ENCODE assay signal across 13 cellular contexts in genomic region chr1:101242331-101243050, GRCh38. TPM values are rescaled to one million over a fixed set of nuclear protein-coding genes. Genes with fewer than 3 reads are reported as not detected.
DNase-seq lines count a peak whose midpoint lies in the region; ATAC-seq and TF ChIP-seq lines count a peak whose summit lies in the region.
"Had no signal": no experiment of that assay in that cellular context is flagged by ENCODE, and none has a peak within 500 bp of the region (broad histone marks: within the 10 kb centered on the region; RNA-seq: fewer than 3 reads in every experiment).

No MANE protein-coding gene starts in this region.

- peaks cover 68% of the 10 kb centered on the region for H3K4me1 Mint-ChIP-seq in activated T-cell treated with anti-CD3 and anti-CD28 coated beads, Interleukin-2, amount 50 U/mL, for 4 hours (ENCODE audit: low read depth)
- H3K4me1 Mint-ChIP-seq in activated CD8-positive, alpha-beta T cell treated with anti-CD3 and anti-CD28 coated beads for 36 hours (ENCODE audit: low read depth): peaks cover 49% of the 10 kb centered on the region
- H3K4me1 Mint-ChIP-seq in progenitor cell of endocrine pancreas (ENCODE audit: low read depth): peaks cover 6% of the 10 kb centered on the region

- H3K9ac ChIP-seq in smooth muscle cell (ENCODE audit: low read depth) (no peak overlapping the region), SK-N-SH (no peak overlapping the region)

- no peak for DNase-seq in activated T-cell treated with anti-CD3 and anti-CD28 coated beads, Interleukin-2, amount 50 U/mL, for 4 hours
- DNase-seq in activated T-cell treated with anti-CD3 and anti-CD28 coated beads, Interleukin-2, amount 50 U/mL, for 1 hour: no peak
- DNase-seq in activated CD8-positive, alpha-beta T cell treated with anti-CD3 and anti-CD28 coated beads for 36 hours: no peak
- DNase-seq in smooth muscle cell (lab: John Stamatoyannopoulos, UW; ENCODE audit: unreplicated experiment) (no peak), progenitor cell of endocrine pancreas (ENCODE audit: low spot score, unreplicated experiment) (no peak), SK-N-SH (no peak)
- DNase-seq: ACHN, DMS79 treated with DMSO at 0.1 percent for 48 hours had no signal

- peaks cover 20% of the 10 kb centered on the region for H3F3A ChIP-seq in smooth muscle cell (ENCODE audit: low read depth)
- H3F3A ChIP-seq in SK-N-SH (replicated peaks; ENCODE audit: insufficient read depth): peaks cover 4% of the 10 kb centered on the region

- no peaks in the 10 kb centered on the region for H3K9me3 ChIP-seq in gastroesophageal sphincter
- no peaks in the 10 kb centered on the region for H3K9me3 ChIP-seq in smooth muscle cell (replicated peaks; ENCODE audit: low read depth)
- no peaks in the 10 kb centered on the region for H3K9me3 ChIP-seq in SK-N-SH
- H3K9me3 ChIP-seq: HAP-1 had no signal

- TF ChIP-seq EP300 in gastroesophageal sphincter (IDR thresholded peaks at IDR 0.05) (no peak), SK-N-SH (IDR thresholded peaks at IDR 0.05; ENCODE audit: borderline replicate concordance in 1 of 2, low read depth in 1 of 2, low read length in 1 of 2) (no peak)

- no peak for TF ChIP-seq POLR2A in gastroesophageal sphincter (IDR thresholded peaks at IDR 0.05)

- no peaks in the 10 kb centered on the region for H3K9me3 Mint-ChIP-seq in activated T-cell treated with anti-CD3 and anti-CD28 coated beads, Interleukin-2, amount 50 U/mL, for 4 hours
- peaks cover 2% of the 10 kb centered on the region for H3K9me3 Mint-ChIP-seq in activated CD8-positive, alpha-beta T cell treated with anti-CD3 and anti-CD28 coated beads for 36 hours
- no peaks in the 10 kb centered on the region for H3K9me3 Mint-ChIP-seq in progenitor cell of endocrine pancreas (ENCODE audit: low read depth)
- H3K9me3 Mint-ChIP-seq: brain, type B pancreatic cell had no signal

- peak overlapping the region; percentile 67 for H3K27ac Mint-ChIP-seq in activated CD8-positive, alpha-beta T cell treated with anti-CD3 and anti-CD28 coated beads for 36 hours
- H3K27ac Mint-ChIP-seq in progenitor cell of endocrine pancreas: no peak overlapping the region
- H3K27ac Mint-ChIP-seq: brain, type B pancreatic cell had no signal

- peaks cover 0 to 20% of the 10 kb centered on the region in 2 donors for H3K36me3 ChIP-seq in gastroesophageal sphincter
- H3K36me3 ChIP-seq in smooth muscle cell (ENCODE audit: low read depth): no peaks in the 10 kb centered on the region
- no peaks in the 10 kb centered on the region for H3K36me3 ChIP-seq in SK-N-SH (replicated peaks in 1 of 2; ENCODE audit: control insufficient read depth in 1 of 2, insufficient read depth in 2 of 2, low read length in 1 of 2)

- peaks cover 0 to 18% (median 4%) of the 10 kb centered on the region in 3 donors for H3K4me1 ChIP-seq in gastroesophageal sphincter
- H3K4me1 ChIP-seq in smooth muscle cell (ENCODE audit: low read depth): peaks cover 15% of the 10 kb centered on the region
- peaks cover 0 to under 1% of the 10 kb centered on the region in 2 experiments; a peak in 1 of 4 replicates for H3K4me1 ChIP-seq in SK-N-SH (ENCODE audit: control insufficient read depth in 1 of 2, insufficient read depth in 2 of 2, low read depth in 1 of 2, low read length in 1 of 2)

- peaks cover 51% of the 10 kb centered on the region for H3K36me3 Mint-ChIP-seq in activated T-cell treated with anti-CD3 and anti-CD28 coated beads, Interleukin-2, amount 50 U/mL, for 4 hours (ENCODE audit: insufficient read depth)
- H3K36me3 Mint-ChIP-seq in activated CD8-positive, alpha-beta T cell treated with anti-CD3 and anti-CD28 coated beads for 36 hours (ENCODE audit: low read depth): peaks cover 67% of the 10 kb centered on the region
- H3K36me3 Mint-ChIP-seq in progenitor cell of endocrine pancreas (ENCODE audit: insufficient read depth): no peaks in the 10 kb centered on the region

- no peaks in the 10 kb centered on the region for H4K20me1 ChIP-seq in smooth muscle cell (ENCODE audit: low read depth)
- H4K20me1 ChIP-seq in SK-N-SH (ENCODE audit: insufficient read depth): no peaks in the 10 kb centered on the region

- no peak for TF ChIP-seq CTCF in activated CD8-positive, alpha-beta T cell treated with anti-CD3 and anti-CD28 coated beads for 36 hours (IDR thresholded peaks at IDR 0.05)
- TF ChIP-seq CTCF in gastroesophageal sphincter (IDR thresholded peaks at IDR 0.05): no peak
- no peak for TF ChIP-seq CTCF in smooth muscle cell (IDR thresholded peaks at IDR 0.05; ENCODE audit: borderline replicate concordance, insufficient read depth, poor library complexity, severe bottlenecking)
- no peak for TF ChIP-seq CTCF in progenitor cell of endocrine pancreas (IDR thresholded peaks at IDR 0.05; ENCODE audit: unreplicated experiment)
- no peak for TF ChIP-seq CTCF in SK-N-SH (IDR thresholded peaks at IDR 0.05)

- no peaks in the 10 kb centered on the region for H3K9me2 ChIP-seq in SK-N-SH

- H3K4me3 ChIP-seq in gastroesophageal sphincter (no peak overlapping the region), smooth muscle cell (no peak overlapping the region), SK-N-SH (ENCODE audit: low read depth in 2 of 2, low read length in 1 of 2) (no peak overlapping the region)
- H3K4me3 ChIP-seq: HAP-1 had no signal

- 55 to 82% methylated on average over 2 of the region's 2 CpGs for WGBS in gastroesophageal sphincter (ENCODE audit: low coverage in 1 of 2), 2 donors
- 32% methylated on average over 2 of the region's 2 CpGs for WGBS in smooth muscle cell (ENCODE audit: low lambda C conversion rate)
- WGBS in SK-N-SH (ENCODE audit: low lambda C conversion rate): 78% methylated on average over 2 of the region's 2 CpGs

- H2AFZ ChIP-seq in smooth muscle cell (ENCODE audit: low read depth) (no peak overlapping the region), SK-N-SH (ENCODE audit: low read depth) (no peak overlapping the region)

- H3K79me2 ChIP-seq in smooth muscle cell (ENCODE audit: low read depth) (peaks cover 7% of the 10 kb centered on the region), SK-N-SH (ENCODE audit: insufficient read depth) (no peaks in the 10 kb centered on the region)

- POLR2A ChIA-PET in activated CD8-positive, alpha-beta T cell treated with anti-CD3 and anti-CD28 coated beads for 36 hours (lab: Charles Lee): interaction anchor here (0.7 to 2.3 kb wide), 4 partner anchors 9 to 114 kb away, joined by 3 to 19 read pairs (median 4); no protein-coding TSS in a partner anchor
- POLR2A ChIA-PET in SK-N-SH (lab: Yijun Ruan, JAX): no interaction called here

- H3K27ac ChIP-seq in gastroesophageal sphincter (peak overlapping the region in 3 of 4 donors; percentile 31 to 67 (median 39)), smooth muscle cell (ENCODE audit: low read depth) (peak overlapping the region; percentile 57), SK-N-SH (ENCODE audit: low read depth in 2 of 2, low read length in 1 of 2) (no peak overlapping the region)

- no peak for ATAC-seq in activated T-cell treated with anti-CD3 and anti-CD28 coated beads, Interleukin-2, amount 50 U/mL, for 4 hours
- no peak for ATAC-seq in activated CD8-positive, alpha-beta T cell treated with anti-CD3 and anti-CD28 coated beads for 36 hours
- ATAC-seq in gastroesophageal sphincter (peak; percentile 26), HG02571 (IDR thresholded peaks at IDR 0.05; ENCODE audit: unreplicated experiment) (no peak)

- intact Hi-C loops in activated CD8-positive, alpha-beta T cell treated with anti-CD3 and anti-CD28 coated beads for 36 hours (cut with micrococcal nuclease): loop anchor here (5.0 to 10.0 kb wide), 2 partner anchors 112 to 215 kb away; partner anchors contain the start of gene DPH5

- H3K4me3 Mint-ChIP-seq in activated T-cell treated with anti-CD3 and anti-CD28 coated beads, Interleukin-2, amount 50 U/mL, for 4 hours: peak overlapping the region; percentile 99
- peak overlapping the region; percentile 86 for H3K4me3 Mint-ChIP-seq in activated CD8-positive, alpha-beta T cell treated with anti-CD3 and anti-CD28 coated beads for 36 hours
- no peak overlapping the region for H3K4me3 Mint-ChIP-seq in progenitor cell of endocrine pancreas (ENCODE audit: low read depth)
- H3K4me3 Mint-ChIP-seq: type B pancreatic cell had no signal

- peak overlapping the region; percentile 56 for H3K4me2 ChIP-seq in smooth muscle cell
- no peak overlapping the region for H3K4me2 ChIP-seq in SK-N-SH

- CTCF ChIA-PET in activated CD8-positive, alpha-beta T cell treated with anti-CD3 and anti-CD28 coated beads for 36 hours (lab: Charles Lee): interaction anchor here (15.6 kb wide), 1 partner anchor 44 kb away, joined by 301 read pairs; no protein-coding TSS in a partner anchor
- CTCF ChIA-PET in SK-N-SH (lab: Yijun Ruan, JAX): no interaction called here

- no peak for TF ChIP-seq RAD21 in SK-N-SH (IDR thresholded peaks at IDR 0.05; ENCODE audit: low read length)

- H3K27me3 Mint-ChIP-seq in activated T-cell treated with anti-CD3 and anti-CD28 coated beads, Interleukin-2, amount 50 U/mL, for 4 hours (ENCODE audit: low read depth): no peaks in the 10 kb centered on the region
- no peaks in the 10 kb centered on the region for H3K27me3 Mint-ChIP-seq in activated CD8-positive, alpha-beta T cell treated with anti-CD3 and anti-CD28 coated beads for 36 hours
- H3K27me3 Mint-ChIP-seq in progenitor cell of endocrine pancreas: peaks cover 33% of the 10 kb centered on the region

- H3K27me3 ChIP-seq in gastroesophageal sphincter: no peaks in the 10 kb centered on the region
- no peaks in the 10 kb centered on the region for H3K27me3 ChIP-seq in smooth muscle cell (ENCODE audit: low read depth)
- H3K27me3 ChIP-seq in SK-N-SH (ENCODE audit: insufficient read depth): no peaks in the 10 kb centered on the region

TF ChIP-seq in SK-N-SH, 30 proteins besides CTCF, POLR2A, EP300 and RAD21 (continues in another document):
- TF ChIP-seq EZH2phosphoT487 (IDR thresholded peaks at IDR 0.05; ENCODE audit: borderline replicate concordance, low read depth) (no peak), RXRA (IDR thresholded peaks at IDR 0.05; ENCODE audit: borderline replicate concordance, low read depth) (no peak), TCF12 (IDR thresholded peaks at IDR 0.05) (no peak), FOSL2 (IDR thresholded peaks at IDR 0.05; ENCODE audit: borderline replicate concordance, low read depth) (no peak), TAF1 (IDR thresholded peaks at IDR 0.05; ENCODE audit: borderline replicate concordance, low read depth, low read length) (no peak), CHD2 (IDR thresholded peaks at IDR 0.05; ENCODE audit: low read length, partially characterized antibody) (no peak), NRF1 (IDR thresholded peaks at IDR 0.05; ENCODE audit: low read depth, low read length) (no peak)

RNA-seq across cellular contexts. Expression of gene S1PR1, which starts 5.7 kb away (rescaled TPM):
- 100 to 1,000 TPM in 2 of 3 donors, 10 to 100 TPM in 1; 97.7 to 112 (median 111) TPM for total RNA-seq in activated T-cell treated with anti-CD3 and anti-CD28 coated beads, Interleukin-2, amount 50 U/mL, for 4 hours
- total RNA-seq in activated CD8-positive, alpha-beta T cell treated with anti-CD3 and anti-CD28 coated beads for 36 hours: 10 to 100 TPM; 63.9 to 66.4 TPM
- 10 to 100 TPM; 13.9 to 73.6 (median 47.8) TPM for total RNA-seq in gastroesophageal sphincter
- 11.7 and 12.1 TPM in 2 replicates for total RNA-seq in smooth muscle cell
- polyA plus RNA-seq in smooth muscle cell: 7.2 and 12.0 TPM in 2 replicates
- 0.89 and 1.1 TPM in 2 replicates for total RNA-seq in progenitor cell of endocrine pancreas
- polyA plus RNA-seq in SK-N-SH (2012; rRNA removed): 5.9 and 6.5 TPM in 2 replicates
- polyA plus RNA-seq in SK-N-SH (2012; cell fraction: cytosol; rRNA removed): 3.9 and 5.5 TPM in 2 replicates
- polyA plus RNA-seq in SK-N-SH (2012; cell fraction: nucleus; rRNA removed): 2.0 and 4.0 TPM in 2 replicates

Comparison
In these comparisons a context has a peak if more than half of its experiments do, and no peak if none do; other contexts are left out.
1. H3K27ac ChIP-seq: peak in gastroesophageal sphincter (3 of 4) and smooth muscle cell (single experiment); none in SK-N-SH (0 of 2).